In the genomic region with DNA sequence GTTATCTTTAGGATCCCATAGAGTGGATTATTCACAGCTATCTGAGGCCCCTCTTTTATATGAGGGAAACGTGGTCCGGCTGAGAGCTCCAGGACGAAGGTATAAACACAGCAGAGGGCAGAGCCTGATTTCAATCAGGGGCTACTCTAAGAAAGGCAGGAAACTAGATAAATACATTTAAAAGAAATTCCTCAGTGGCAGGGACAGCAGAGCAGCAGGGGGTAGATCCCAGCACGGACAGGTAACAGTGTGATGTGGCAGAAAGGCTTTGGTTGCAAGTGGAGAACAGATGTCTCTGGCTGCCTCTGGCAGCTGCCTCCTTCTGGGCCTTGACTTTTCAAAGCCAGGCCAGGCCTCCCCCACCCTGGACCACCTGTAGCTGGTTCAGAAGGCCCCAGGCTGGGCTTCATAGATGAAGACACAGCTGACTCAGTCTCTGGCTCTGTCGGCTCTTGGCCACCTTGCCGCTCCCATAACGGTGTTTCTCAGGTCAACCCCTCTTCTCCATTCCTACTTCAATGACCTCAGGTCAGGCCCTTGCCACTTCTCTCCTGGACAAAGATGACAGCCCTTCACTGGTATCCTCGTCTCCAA, we compare ENCODE assay signal across 17 cellular contexts. TPM values are rescaled to one million over a fixed set of nuclear protein-coding genes. Genes with fewer than 3 reads are reported as not detected.
DNase-seq lines count a peak whose midpoint lies in the region; ATAC-seq and TF ChIP-seq lines count a peak whose summit lies in the region.
"Had no signal": no experiment of that assay in that cellular context is flagged by ENCODE, and none has a peak within 500 bp of the region (broad histone marks: within the 10 kb centered on the region; RNA-seq: fewer than 3 reads in every experiment).

No MANE protein-coding gene starts in this region.

- H3K27me3 ChIP-seq in H7 (ENCODE audit: control insufficient read depth, insufficient read depth, low read length) (no peaks in the 10 kb centered on the region), esophagus muscularis mucosa (no peaks in the 10 kb centered on the region), iPS-15b (ENCODE audit: control insufficient read depth, insufficient read depth, low read length) (no peaks in the 10 kb centered on the region)

- 64% methylated on average over 8 of the region's 8 CpGs for WGBS in esophagus muscularis mucosa

- no peak for ATAC-seq in HG03460 (IDR thresholded peaks at IDR 0.05; ENCODE audit: unreplicated experiment)
- ATAC-seq: CD8-positive, alpha-beta T cell; HCT116 had no signal

- no peak for TF ChIP-seq POLR2A in esophagus muscularis mucosa (IDR thresholded peaks at IDR 0.05; ENCODE audit: low read depth)

- H3K36me3 ChIP-seq in H7 (replicated peaks; ENCODE audit: control insufficient read depth, insufficient read depth, low read length) (no peaks in the 10 kb centered on the region), esophagus muscularis mucosa (no peaks in the 10 kb centered on the region), iPS-15b (ENCODE audit: control insufficient read depth, insufficient read depth, low read length) (no peaks in the 10 kb centered on the region)

- peak overlapping the region; percentile 4 for H3K9ac ChIP-seq in iPS-15b (ENCODE audit: low read depth, low read length)

- peak; percentile 22 for DNase-seq in DMS 273 (lab: John Stamatoyannopoulos, UW; ENCODE audit: unreplicated experiment)
- no peak for DNase-seq in DMS 273 treated with DMSO at 0.1 percent for 48 hours (lab: John Stamatoyannopoulos, UW)
- DNase-seq in H7 = peak; percentile 14
- peak; percentile 79 for DNase-seq in esophagus muscularis mucosa (ENCODE audit: extremely low spot score)
- no peak for DNase-seq in KG1 (lab: John Stamatoyannopoulos, UW)
- no peak for DNase-seq in SK-N-DZ (ENCODE audit: low spot score)
- DNase-seq: CD8-positive, alpha-beta T cell; COR-L47; DMS53; GOT3; IMR-90 had no signal

- TF ChIP-seq EP300 in esophagus muscularis mucosa (IDR thresholded peaks at IDR 0.05) = no peak

- H3K4me3 ChIP-seq in H7 (ENCODE audit: insufficient read depth, low read depth, low read length) (no peak overlapping the region), esophagus muscularis mucosa (no peak overlapping the region), iPS-15b (ENCODE audit: low read depth, low read length) (no peak overlapping the region)

- H3K4me1 ChIP-seq in esophagus muscularis mucosa (no peaks in the 10 kb centered on the region), iPS-15b (ENCODE audit: control insufficient read depth, insufficient read depth, low read length) (peaks cover 5% of the 10 kb centered on the region)

- no peak overlapping the region for H3K27ac ChIP-seq in esophagus muscularis mucosa (replicated peaks in 1 of 4)
- H3K27ac ChIP-seq: 22Rv1 had no signal

- intact Hi-C loops in esophagus muscularis mucosa (cut with DNase I) = no loop called here

- no peak for TF ChIP-seq CTCF in esophagus muscularis mucosa (IDR thresholded peaks at IDR 0.05)

- no peaks in the 10 kb centered on the region for H3K9me3 ChIP-seq in esophagus muscularis mucosa
- H3K9me3 ChIP-seq in iPS-15b (ENCODE audit: control insufficient read depth, insufficient read depth, low read length) = no peaks in the 10 kb centered on the region

RNA-seq across cellular contexts. Expression of a gene that starts 43.8 kb away (rescaled TPM):
- 2.3 and 4.5 TPM in 2 replicates for total RNA-seq in H7 (2014; rRNA removed; shearing (Covaris generic))
- total RNA-seq in esophagus muscularis mucosa = 1 to 10 TPM in 3 of 4 donors, under 1 TPM in 1; 0.50 to 2.0 (median 1.3) TPM
- 4.3 and 6.3 TPM in 2 replicates for polyA plus RNA-seq in SK-N-DZ (2014; cell fraction: cytosol; rRNA removed)
- polyA plus RNA-seq in SK-N-DZ (2014; cell fraction: nucleus; rRNA removed) = 5.0 and 5.6 TPM in 2 replicates
- total RNA-seq: CD8-positive, alpha-beta T cell; HT-29 had no signal
- polyA plus RNA-seq: CD14-positive monocyte had no signal

Comparison
In these comparisons a context has a peak if more than half of its experiments do, and no peak if none do; other contexts are left out.
1. DNase-seq: peak in DMS 273 (single experiment), H7 (single experiment) and esophagus muscularis mucosa (single experiment); none in DMS 273 treated with DMSO at 0.1 percent for 48 hours (single experiment), KG1 (single experiment) and SK-N-DZ (single experiment).